Comparison of ENCODE assay signal across 24 cellular contexts in genomic region chr6:114569643-114570042, GRCh38.
"Had no signal": no experiment of that assay in that cellular context is flagged by ENCODE, and none has a peak within 500 bp of the region (broad histone marks: within the 10 kb centered on the region; RNA-seq: fewer than 3 reads in every experiment).

No MANE protein-coding gene starts in this region.

- H3K9me3 ChIP-seq: psoas muscle, transverse colon, vagina had no signal

- H3K27ac ChIP-seq: brain microvascular endothelial cell, dorsolateral prefrontal cortex, foreskin keratinocyte, left ventricle myocardium inferior, psoas muscle, skin epidermis, transverse colon, vagina had no signal

- H3K36me3 ChIP-seq: brain microvascular endothelial cell, left ventricle myocardium inferior, transverse colon, vagina had no signal

- FAIRE-seq: colon, TTC549 had no signal

- H3K27me3 ChIP-seq: brain microvascular endothelial cell, dorsolateral prefrontal cortex, foreskin keratinocyte, transverse colon, vagina had no signal

- H3K4me1 ChIP-seq: foreskin keratinocyte, left ventricle myocardium inferior, psoas muscle, transverse colon, vagina had no signal

- H3K4me3 ChIP-seq: dorsolateral prefrontal cortex, left ventricle myocardium inferior, psoas muscle, skin epidermis, transverse colon, vagina had no signal

- DNase-seq: activated B cell treated with CpG ODN at 0.5 μM for 24 hours; activated CD4-positive, alpha-beta memory T cell treated with anti-CD3 and anti-CD28 coated beads for 36 hours; activated CD4-positive, alpha-beta T cell treated with anti-CD3 and anti-CD28 coated beads for 4 hours; activated naive CD4-positive, alpha-beta T cell treated with anti-CD3 and anti-CD28 coated beads, Interleukin-2, amount 10 ng/mL, durations not matched to agents 7 days and 5 days; activated naive CD8-positive, alpha-beta T cell treated with anti-CD3 and anti-CD28 coated beads, Interleukin-2, amount 50 U/mL, for 24 hours; activated T-cell treated with anti-CD3 and anti-CD28 coated beads, Interleukin-2, amount 50 U/mL, for 4 hours; anterior cingulate cortex; brain microvascular endothelial cell; central memory CD4-positive, alpha-beta T cell; dorsolateral prefrontal cortex; foreskin keratinocyte; glutamatergic neuron; hippocampal formation; left ventricle myocardium inferior; mammary epithelial cell; psoas muscle; right cardiac atrium; stimulated activated CD4-positive, alpha-beta T cell treated with anti-CD3 and anti-CD28 coated beads, Interleukin-15, amount 100 ng/mL, for 24 hours; stimulated activated CD4-positive, alpha-beta T cell treated with anti-CD3 and anti-CD28 coated beads, Interleukin-2, amount 100 ng/mL, for 48 hours; transverse colon had no signal
